Comparison of ENCODE assay signal across 24 cellular contexts in the genomic region with DNA sequence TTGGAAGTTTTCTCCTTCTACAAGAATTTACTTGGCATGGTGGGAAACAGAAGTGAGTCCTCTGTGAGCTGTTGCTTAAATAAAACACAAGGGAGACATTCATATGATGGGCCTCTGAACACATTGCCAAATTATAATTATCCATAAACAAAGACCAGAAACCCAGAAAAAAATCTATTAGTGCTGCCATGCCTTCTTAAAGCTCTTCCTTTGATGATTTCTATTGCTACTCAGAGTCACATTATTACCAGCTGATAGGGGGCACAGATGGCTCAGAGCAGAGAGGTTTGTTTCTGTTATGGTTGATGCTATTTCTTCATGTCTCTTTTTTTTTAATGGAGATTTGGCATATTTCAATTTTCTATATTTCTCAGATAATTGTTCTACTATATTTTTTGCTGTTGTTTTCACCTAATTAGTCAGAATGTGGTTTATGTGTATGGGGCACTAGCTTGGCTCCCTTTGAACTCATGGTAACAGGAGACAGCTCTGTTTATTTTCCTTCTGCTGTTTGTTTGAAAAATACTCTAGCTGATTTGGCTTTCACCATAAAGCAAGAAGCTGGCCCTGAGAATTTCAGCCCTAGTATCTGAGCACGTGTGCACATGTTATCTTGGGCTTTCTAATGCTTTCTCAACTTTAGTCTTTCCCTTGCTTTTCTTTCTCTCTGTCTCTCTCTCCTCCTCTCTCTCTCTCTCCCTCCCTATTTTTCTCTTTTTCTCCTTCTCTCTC.
"Had no signal": no experiment of that assay in that cellular context is flagged by ENCODE, and none has a peak within 500 bp of the region (broad histone marks: within the 10 kb centered on the region; RNA-seq: fewer than 3 reads in every experiment).

No MANE protein-coding gene starts in this region.

- H3K27ac ChIP-seq: coronary artery, foreskin keratinocyte, hepatocyte, left ventricle myocardium inferior, neutrophil, testis, tibial nerve, upper lobe of right lung, vagina had no signal

- H3K27me3 Mint-ChIP-seq: stimulated activated naive B cell treated with anti-CD40 and anti-IgM and Interleukin-4, amounts not matched to agents 10 μg/mL and 1 μg/mL and 100 μg/mL, for 72 hours; stimulated activated naive CD8-positive, alpha-beta T cell treated with anti-CD3 and anti-CD28 coated beads, Interleukin-15, amount 100 ng/mL, for 72 hours had no signal

- ATAC-seq: foreskin keratinocyte; left cardiac atrium; mucosa of descending colon; naive thymus-derived CD8-positive, alpha-beta T cell; sciatic nerve; stimulated activated naive B cell treated with anti-CD40 and anti-IgM and Interleukin-4, amounts not matched to agents 10 μg/mL and 1 μg/mL and 100 μg/mL, for 72 hours; stimulated activated naive CD8-positive, alpha-beta T cell treated with anti-CD3 and anti-CD28 coated beads, Interleukin-15, amount 100 ng/mL, for 72 hours; upper lobe of right lung had no signal

- H3K27me3 ChIP-seq: foreskin keratinocyte, hepatocyte, neutrophil, testis, tibial nerve, upper lobe of right lung, vagina had no signal

- H3K4me2 ChIP-seq: hepatocyte had no signal

- H3K4me3 ChIP-seq: coronary artery, hepatocyte, left ventricle myocardium inferior, lung, mucosa of descending colon, testis, tibial nerve, upper lobe of right lung, vagina had no signal

- DNase-seq: effector CD4-positive, alpha-beta T cell; endodermal cell; erythroblast; foreskin keratinocyte; head of caudate nucleus; kidney; left cardiac atrium; left ventricle myocardium inferior; mucosa of descending colon; naive thymus-derived CD8-positive, alpha-beta T cell; posterior cingulate gyrus; stimulated activated CD4-positive, alpha-beta T cell treated with anti-CD3 and anti-CD28 coated beads, Interleukin-2, amount 100 ng/mL, for 24 hours; stimulated activated CD4-positive, alpha-beta T cell treated with anti-CD3 and anti-CD28 coated beads, Interleukin-4, amount 100 ng/mL, for 4 hours; stimulated activated naive B cell treated with anti-CD40 and anti-IgM and Interleukin-4, amounts not matched to agents 10 μg/mL and 1 μg/mL and 100 μg/mL, for 72 hours; stimulated activated naive CD8-positive, alpha-beta T cell treated with anti-CD3 and anti-CD28 coated beads, Interleukin-15, amount 100 ng/mL, for 72 hours; testis; upper lobe of right lung had no signal

- H2AFZ ChIP-seq: hepatocyte had no signal

- H3K4me3 Mint-ChIP-seq: endodermal cell; naive thymus-derived CD8-positive, alpha-beta T cell; stimulated activated naive B cell treated with anti-CD40 and anti-IgM and Interleukin-4, amounts not matched to agents 10 μg/mL and 1 μg/mL and 100 μg/mL, for 72 hours; stimulated activated naive CD8-positive, alpha-beta T cell treated with anti-CD3 and anti-CD28 coated beads, Interleukin-15, amount 100 ng/mL, for 72 hours had no signal

- H3K9me3 ChIP-seq: left ventricle myocardium inferior, mucosa of descending colon, neutrophil, testis, tibial nerve, upper lobe of right lung, vagina had no signal

- H3K27ac Mint-ChIP-seq: endodermal cell; stimulated activated naive B cell treated with anti-CD40 and anti-IgM and Interleukin-4, amounts not matched to agents 10 μg/mL and 1 μg/mL and 100 μg/mL, for 72 hours had no signal

- H3K36me3 ChIP-seq: left ventricle myocardium inferior, neutrophil, tibial nerve, upper lobe of right lung, vagina had no signal

- H3K9me3 Mint-ChIP-seq: endodermal cell had no signal

- H3K4me1 Mint-ChIP-seq: stimulated activated naive B cell treated with anti-CD40 and anti-IgM and Interleukin-4, amounts not matched to agents 10 μg/mL and 1 μg/mL and 100 μg/mL, for 72 hours had no signal

- H3K36me3 Mint-ChIP-seq: naive thymus-derived CD8-positive, alpha-beta T cell; stimulated activated naive B cell treated with anti-CD40 and anti-IgM and Interleukin-4, amounts not matched to agents 10 μg/mL and 1 μg/mL and 100 μg/mL, for 72 hours had no signal

- H3K4me1 ChIP-seq: left ventricle myocardium inferior, testis, tibial nerve, upper lobe of right lung, vagina had no signal
